1 cellular context compared by ENCODE assay signal in genomic region chr14:36514278-36515104, GRCh38.
TF ChIP-seq lines count a peak whose summit lies in the region.

No MANE protein-coding gene starts in this region.

TF ChIP-seq in HepG2, 621 proteins besides CTCF, POLR2A, EP300 and RAD21 (continued from another document):
- TF ChIP-seq, protein P1, sequence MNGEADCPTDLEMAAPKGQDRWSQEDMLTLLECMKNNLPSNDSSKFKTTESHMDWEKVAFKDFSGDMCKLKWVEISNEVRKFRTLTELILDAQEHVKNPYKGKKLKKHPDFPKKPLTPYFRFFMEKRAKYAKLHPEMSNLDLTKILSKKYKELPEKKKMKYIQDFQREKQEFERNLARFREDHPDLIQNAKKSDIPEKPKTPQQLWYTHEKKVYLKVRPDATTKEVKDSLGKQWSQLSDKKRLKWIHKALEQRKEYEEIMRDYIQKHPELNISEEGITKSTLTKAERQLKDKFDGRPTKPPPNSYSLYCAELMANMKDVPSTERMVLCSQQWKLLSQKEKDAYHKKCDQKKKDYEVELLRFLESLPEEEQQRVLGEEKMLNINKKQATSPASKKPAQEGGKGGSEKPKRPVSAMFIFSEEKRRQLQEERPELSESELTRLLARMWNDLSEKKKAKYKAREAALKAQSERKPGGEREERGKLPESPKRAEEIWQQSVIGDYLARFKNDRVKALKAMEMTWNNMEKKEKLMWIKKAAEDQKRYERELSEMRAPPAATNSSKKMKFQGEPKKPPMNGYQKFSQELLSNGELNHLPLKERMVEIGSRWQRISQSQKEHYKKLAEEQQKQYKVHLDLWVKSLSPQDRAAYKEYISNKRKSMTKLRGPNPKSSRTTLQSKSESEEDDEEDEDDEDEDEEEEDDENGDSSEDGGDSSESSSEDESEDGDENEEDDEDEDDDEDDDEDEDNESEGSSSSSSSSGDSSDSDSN (CRISPR knock-in tag; IDR thresholded peaks at IDR 0.05): no peak
- TF ChIP-seq ZNF496 (CRISPR knock-in tag; IDR thresholded peaks at IDR 0.05; ENCODE audit: insufficient replicate concordance) (no peak), AFF4 (CRISPR knock-in tag; IDR thresholded peaks at IDR 0.05) (no peak), CBX5 (CRISPR knock-in tag; IDR thresholded peaks at IDR 0.05; ENCODE audit: borderline replicate concordance) (no peak), ARNT (IDR thresholded peaks at IDR 0.05) (no peak), HIC2 (CRISPR knock-in tag; IDR thresholded peaks at IDR 0.05; ENCODE audit: low read depth) (no peak), MTA1 (CRISPR knock-in tag; IDR thresholded peaks at IDR 0.05; ENCODE audit: borderline replicate concordance) (no peak), SMAD9 (CRISPR knock-in tag; IDR thresholded peaks at IDR 0.05) (no peak), ZNF562 (CRISPR knock-in tag; IDR thresholded peaks at IDR 0.05; ENCODE audit: borderline replicate concordance) (no peak), ATRX (CRISPR knock-in tag; IDR thresholded peaks at IDR 0.05; ENCODE audit: borderline replicate concordance) (no peak), ZNF232 (CRISPR knock-in tag; IDR thresholded peaks at IDR 0.05; ENCODE audit: borderline replicate concordance) (no peak), PCBP2 (optimal IDR thresholded peaks at IDR 0.05; ENCODE audit: low read depth, low read length, poor library complexity, severe bottlenecking) (no peak), NONO (IDR thresholded peaks at IDR 0.05) (no peak), NONO (CRISPR knock-in tag; conservative IDR thresholded peaks at IDR 0.05) (no peak), ZNF83 (CRISPR knock-in tag; IDR thresholded peaks at IDR 0.05; ENCODE audit: borderline replicate concordance) (no peak), ZNF383 (CRISPR knock-in tag; IDR thresholded peaks at IDR 0.05; ENCODE audit: borderline replicate concordance) (no peak), HES4 (CRISPR knock-in tag; IDR thresholded peaks at IDR 0.05; ENCODE audit: borderline replicate concordance) (peak; percentile 44; the same call in 1 of the 2 replicates), LRRFIP1 (CRISPR knock-in tag; conservative IDR thresholded peaks at IDR 0.05) (no peak)
